ENCODE assay signal across 1 cellular context in the genomic region with DNA sequence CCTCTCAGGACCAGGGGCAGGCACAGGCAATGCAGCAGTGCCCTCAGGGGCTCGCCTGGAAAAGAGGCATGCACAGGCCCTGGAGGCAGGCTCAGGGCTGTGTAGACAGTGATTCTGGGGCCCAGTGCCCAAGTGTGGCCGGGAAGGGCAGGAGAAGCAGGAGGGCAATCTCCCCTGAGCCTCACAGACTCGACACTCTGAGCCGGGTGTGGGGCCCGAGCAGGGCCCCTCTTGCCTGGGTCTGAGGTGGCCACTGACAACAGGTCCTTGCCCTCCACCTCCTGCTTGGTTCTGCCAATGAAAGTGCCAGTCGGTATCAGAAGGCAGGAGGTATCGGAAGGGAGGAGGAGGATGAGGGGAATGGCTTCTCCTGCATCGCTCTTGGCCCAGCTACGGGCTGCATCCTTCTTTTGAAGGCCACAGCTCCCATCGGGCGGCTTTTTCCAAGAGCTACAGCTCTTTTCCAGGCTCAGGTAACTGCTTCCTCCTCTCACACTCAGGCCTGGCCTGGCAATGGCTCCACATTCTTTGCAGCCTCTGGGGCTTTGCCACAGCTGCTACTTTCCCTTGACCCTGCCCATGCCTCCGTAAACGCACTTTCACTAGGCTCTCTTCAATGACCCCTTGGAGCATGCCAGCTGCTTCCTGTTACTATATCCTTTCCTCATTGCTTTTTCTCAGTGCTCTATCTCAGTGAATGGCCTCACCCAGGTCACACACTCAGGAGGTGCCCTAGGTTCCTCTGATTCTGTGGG.
TF ChIP-seq lines count a peak whose summit lies in the region.

No MANE protein-coding gene starts in this region.

TF ChIP-seq in HepG2, 621 proteins besides CTCF, POLR2A, EP300 and RAD21 (continued from another document):
- TF ChIP-seq, protein P1, sequence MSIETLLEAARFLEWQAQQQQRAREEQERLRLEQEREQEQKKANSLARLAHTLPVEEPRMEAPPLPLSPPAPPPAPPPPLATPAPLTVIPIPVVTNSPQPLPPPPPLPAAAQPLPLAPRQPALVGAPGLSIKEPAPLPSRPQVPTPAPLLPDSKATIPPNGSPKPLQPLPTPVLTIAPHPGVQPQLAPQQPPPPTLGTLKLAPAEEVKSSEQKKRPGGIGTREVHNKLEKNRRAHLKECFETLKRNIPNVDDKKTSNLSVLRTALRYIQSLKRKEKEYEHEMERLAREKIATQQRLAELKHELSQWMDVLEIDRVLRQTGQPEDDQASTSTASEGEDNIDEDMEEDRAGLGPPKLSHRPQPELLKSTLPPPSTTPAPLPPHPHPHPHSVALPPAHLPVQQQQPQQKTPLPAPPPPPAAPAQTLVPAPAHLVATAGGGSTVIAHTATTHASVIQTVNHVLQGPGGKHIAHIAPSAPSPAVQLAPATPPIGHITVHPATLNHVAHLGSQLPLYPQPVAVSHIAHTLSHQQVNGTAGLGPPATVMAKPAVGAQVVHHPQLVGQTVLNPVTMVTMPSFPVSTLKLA (IDR thresholded peaks at IDR 0.05), result no peak
